27 cellular contexts compared by ENCODE assay signal in genomic region chr19:57034544-57034943, GRCh38.
"Had no signal": no experiment of that assay in that cellular context is flagged by ENCODE, and none has a peak within 500 bp of the region (broad histone marks: within the 10 kb centered on the region; RNA-seq: fewer than 3 reads in every experiment).

No MANE protein-coding gene starts in this region.

- H3K4me3 ChIP-seq: stomach, suprapubic skin, testis, thoracic aorta, thyroid gland, tibial artery, tibial nerve, transverse colon, upper lobe of left lung, upper lobe of right lung, uterus, vagina had no signal

- H3K27ac ChIP-seq: stomach, suprapubic skin, testis, thoracic aorta, thyroid gland, tibial artery, tibial nerve, transverse colon, upper lobe of left lung, upper lobe of right lung, uterus, vagina had no signal

- H3K36me3 ChIP-seq: stomach, suprapubic skin, thoracic aorta, thyroid gland, tibial artery, tibial nerve, transverse colon, upper lobe of left lung, upper lobe of right lung, uterus, vagina had no signal

- FAIRE-seq: urothelium cell line had no signal

- H3K27me3 ChIP-seq: stomach, suprapubic skin, testis, thyroid gland, tibial artery, tibial nerve, transverse colon, upper lobe of left lung, upper lobe of right lung, uterus, vagina had no signal

- H3K9me3 ChIP-seq: testis, thyroid gland, upper lobe of right lung, uterus, vagina had no signal

- DNase-seq: stimulated activated CD4-positive, alpha-beta T cell treated with anti-CD3 and anti-CD28 coated beads, Interleukin-2, amount 100 ng/mL, for 48 hours; stimulated activated CD4-positive, alpha-beta T cell treated with anti-CD3 and anti-CD28 coated beads, Interleukin-4, amount 100 ng/mL, for 1 hour; stimulated activated CD4-positive, alpha-beta T cell treated with anti-CD3 and anti-CD28 coated beads, Interleukin-4, amount 100 ng/mL, for 24 hours; stimulated activated CD4-positive, alpha-beta T cell treated with anti-CD3 and anti-CD28 coated beads, Interleukin-4, amount 100 ng/mL, for 4 hours; stimulated activated CD8-positive, alpha-beta memory T cell treated with anti-CD3 and anti-CD28 coated beads, Interleukin-4, amount 100 ng/mL, for 48 hours; stimulated activated naive B cell treated with anti-CD40 and anti-IgM and Interleukin-4, amounts not matched to agents 10 μg/mL and 1 μg/mL and 100 μg/mL, for 72 hours; stimulated activated naive CD4-positive, alpha-beta T cell; stimulated activated naive CD4-positive, alpha-beta T cell treated with Interleukin-2 at 50 U/mL for 16 hours; stimulated activated naive CD8-positive, alpha-beta T cell treated with anti-CD3 and anti-CD28 coated beads, Interleukin-15, amount 100 ng/mL, for 72 hours; stimulated activated naive CD8-positive, alpha-beta T cell treated with anti-CD3 and anti-CD28 coated beads, Interleukin-15, Interleukin-2, amounts not matched to agents 100 U/mL and 50 U/mL, for 24 hours; stomach; substantia nigra; testis; thyroid gland; tibial artery; transverse colon; trophoblast cell; upper lobe of left lung; upper lobe of right lung; uterus had no signal

- ATAC-seq: stimulated activated effector memory CD8-positive, alpha-beta T cell treated with anti-CD3 and anti-CD28 coated beads, Interleukin-12 subunit alpha, Interleukin-12 subunit beta, amount 100 ng/mL, for 72 hours; stimulated activated memory B cell treated with anti-CD40 and anti-IgM and Interleukin-4, amounts not matched to agents 10 μg/mL and 1 μg/mL and 100 μg/mL, for 72 hours; stimulated activated naive B cell treated with anti-CD40 and anti-IgM and Interleukin-4, amounts not matched to agents 10 μg/mL and 1 μg/mL and 100 μg/mL, for 72 hours; stimulated activated naive CD8-positive, alpha-beta T cell treated with anti-CD3 and anti-CD28 coated beads, Interleukin-15, amount 100 ng/mL, for 72 hours; stimulated activated naive CD8-positive, alpha-beta T cell treated with anti-CD3 and anti-CD28 coated beads, Interleukin-15, Interleukin-2, amounts not matched to agents 100 U/mL and 50 U/mL, for 24 hours; upper lobe of right lung had no signal

- H3K4me1 ChIP-seq: stomach, suprapubic skin, testis, thyroid gland, tibial artery, tibial nerve, transverse colon, upper lobe of left lung, upper lobe of right lung, uterus, vagina had no signal
